In genomic region chr13:53198017-53198416, GRCh38 we compare ENCODE assay signal across 14 cellular contexts.
DNase-seq lines count a peak whose midpoint lies in the region; ATAC-seq and TF ChIP-seq lines count a peak whose summit lies in the region.
"Had no signal": no experiment of that assay in that cellular context is flagged by ENCODE, and none has a peak within 500 bp of the region (broad histone marks: within the 10 kb centered on the region; RNA-seq: fewer than 3 reads in every experiment).

No MANE protein-coding gene starts in this region.

- H3K4me2 ChIP-seq in BLaER1 treated with 17β-estradiol and CSF1 and Interleukin-3, amounts not matched to agents 10 nM and 100 nM = peak overlapping the region; percentile 51 to 79 (median 72); a peak in 21 of 22 replicates

- no peak for ATAC-seq in foreskin keratinocyte
- ATAC-seq in aorta (ENCODE audit: low FRiP score) = no peak
- ATAC-seq in activated T-cell treated with anti-CD3 and anti-CD28 coated beads, Interleukin-2, amount 50 U/mL, for 72 hours (replicated peaks in 1 of 2) = no peak
- ATAC-seq: CD8-positive, alpha-beta T cell; HCT116 had no signal

- TF ChIP-seq CTCF in foreskin keratinocyte (conservative IDR thresholded peaks at IDR 0.05) = peak; percentile 32

- H3K9ac ChIP-seq in BLaER1 treated with 17β-estradiol and CSF1 and Interleukin-3, amounts not matched to agents 10 nM and 100 nM = peak overlapping the region in 9 of 11 experiments; percentile 52 to 74 (median 66); a peak in 18 of 22 replicates

- H3K4me1 ChIP-seq in BLaER1 treated with 17β-estradiol and CSF1 and Interleukin-3, amounts not matched to agents 10 nM and 100 nM = peaks cover 36 to 46% (median 41%) of the 10 kb centered on the region in 10 experiments
- H3K4me1 ChIP-seq in foreskin keratinocyte (no peaks in the 10 kb centered on the region), aorta (ENCODE audit: control insufficient read depth in 1 of 2, insufficient read depth in 2 of 2, low read length in 2 of 2) (no peaks in the 10 kb centered on the region)

- H3K4me3 ChIP-seq in BLaER1 treated with 17β-estradiol and CSF1 and Interleukin-3, amounts not matched to agents 10 nM and 100 nM = peak overlapping the region in 3 of 10 experiments; percentile 35 to 38 (median 37); a peak in 5 of 20 replicates
- H3K4me3 ChIP-seq in aorta (ENCODE audit: low read length in 2 of 2) = no peak overlapping the region

- H3K4me3 Mint-ChIP-seq in activated T-cell treated with anti-CD3 and anti-CD28 coated beads, Interleukin-2, amount 50 U/mL, for 72 hours = no peak overlapping the region
- H3K4me3 Mint-ChIP-seq: CD8-positive, alpha-beta T cell; dendritic cell treated with granulocyte-macrophage colony-stimulating factor and Interleukin-4, amounts not matched to agents 40 ng/mL and 50 ng/mL, for 4 days had no signal

- no peaks in the 10 kb centered on the region for H3K27me3 ChIP-seq in BLaER1 treated with 17β-estradiol and CSF1 and Interleukin-3, amounts not matched to agents 10 nM and 100 nM
- H3K27me3 ChIP-seq in foreskin keratinocyte (peaks cover 49% of the 10 kb centered on the region), aorta (ENCODE audit: control insufficient read depth in 1 of 2, insufficient read depth in 2 of 2, low read length in 1 of 2) (no peaks in the 10 kb centered on the region)

- no peaks in the 10 kb centered on the region for H3K9me3 Mint-ChIP-seq in activated T-cell treated with anti-CD3 and anti-CD28 coated beads, Interleukin-2, amount 50 U/mL, for 72 hours
- H3K9me3 Mint-ChIP-seq: CD8-positive, alpha-beta T cell; dendritic cell treated with granulocyte-macrophage colony-stimulating factor and Interleukin-4, amounts not matched to agents 40 ng/mL and 50 ng/mL, for 4 days had no signal

- no peaks in the 10 kb centered on the region for H3K4me1 Mint-ChIP-seq in activated T-cell treated with anti-CD3 and anti-CD28 coated beads, Interleukin-2, amount 50 U/mL, for 72 hours (ENCODE audit: low read depth)

- H3K27ac ChIP-seq in BLaER1 treated with 17β-estradiol and CSF1 and Interleukin-3, amounts not matched to agents 10 nM and 100 nM = peak overlapping the region; percentile 6 to 89 (median 82); a peak in 21 of 22 replicates
- H3K27ac ChIP-seq in foreskin keratinocyte (no peak overlapping the region), aorta (ENCODE audit: low read depth in 1 of 2, low read length in 2 of 2) (no peak overlapping the region)
- H3K27ac ChIP-seq: HL-60 had no signal

- DNase-seq in DMS153 treated with DMSO at 0.1 percent for 48 hours (lab: John Stamatoyannopoulos, UW; ENCODE audit: unreplicated experiment) (peak; percentile 46), NCI-H526 (lab: John Stamatoyannopoulos, UW) (peak; percentile 25 to 57), foreskin keratinocyte (no peak), aorta (no peak)
- no peak for DNase-seq in activated CD4-positive, CD25-positive, alpha-beta regulatory T cell treated with anti-CD3 and anti-CD28 coated beads, Interleukin-2, amount 50 U/mL, for 72 hours
- no peak for DNase-seq in activated T-cell treated with anti-CD3 and anti-CD28 coated beads, Interleukin-2, amount 50 U/mL, for 72 hours
- DNase-seq: activated CD4-positive, alpha-beta T cell treated with anti-CD3 and anti-CD28 coated beads for 48 hours; activated T-cell treated with anti-CD3 and anti-CD28 coated beads, Interleukin-2, amount 50 U/mL, for 48 hours; CD8-positive, alpha-beta T cell; stimulated activated naive CD4-positive, alpha-beta T cell treated with Interleukin-2 at 50 U/mL for 16 hours had no signal

- H3K36me3 ChIP-seq in BLaER1 treated with 17β-estradiol and CSF1 and Interleukin-3, amounts not matched to agents 10 nM and 100 nM = no peaks in the 10 kb centered on the region
- no peaks in the 10 kb centered on the region for H3K36me3 ChIP-seq in aorta (ENCODE audit: control insufficient read depth in 1 of 2, insufficient read depth in 2 of 2, low read length in 1 of 2)

- H3K9me3 ChIP-seq in BLaER1 treated with 17β-estradiol and CSF1 and Interleukin-3, amounts not matched to agents 10 nM and 100 nM (replicated peaks in 1 of 11) = peaks cover 12 to 26% (median 24%) of the 10 kb centered on the region in 11 experiments; a peak in 21 of 22 replicates
- peaks cover 1% of the 10 kb centered on the region for H3K9me3 ChIP-seq in aorta (ENCODE audit: control insufficient read depth, low read length)

- intact Hi-C loops in aorta (cut with DNase I) = no loop called here

- H3K27me3 Mint-ChIP-seq in activated T-cell treated with anti-CD3 and anti-CD28 coated beads, Interleukin-2, amount 50 U/mL, for 72 hours (ENCODE audit: low read depth) = peaks cover 10% of the 10 kb centered on the region

- no peaks in the 10 kb centered on the region for H3K36me3 Mint-ChIP-seq in activated T-cell treated with anti-CD3 and anti-CD28 coated beads, Interleukin-2, amount 50 U/mL, for 72 hours (ENCODE audit: insufficient read depth in 2 of 2)
- H3K36me3 Mint-ChIP-seq: CD8-positive, alpha-beta T cell had no signal

- H3K27ac Mint-ChIP-seq in activated T-cell treated with anti-CD3 and anti-CD28 coated beads, Interleukin-2, amount 50 U/mL, for 72 hours = no peak overlapping the region
- H3K27ac Mint-ChIP-seq: CD8-positive, alpha-beta T cell; dendritic cell treated with granulocyte-macrophage colony-stimulating factor and Interleukin-4, amounts not matched to agents 40 ng/mL and 50 ng/mL, for 4 days had no signal

- whole genome bisulfite sequencing in aorta, 2 donors = 72 to 90% methylated on average over 1 of the region's 1 CpG

- no peaks in the 10 kb centered on the region for H4K20me1 ChIP-seq in BLaER1 treated with 17β-estradiol and CSF1 and Interleukin-3, amounts not matched to agents 10 nM and 100 nM

Comparison
In these comparisons a context has a peak if more than half of its experiments do, and no peak if none do; other contexts are left out.
1. H3K27ac ChIP-seq: peak in BLaER1 treated with 17β-estradiol and CSF1 and Interleukin-3, amounts not matched to agents 10 nM and 100 nM (11 of 11); none in foreskin keratinocyte (single experiment) and aorta (0 of 2).
2. DNase-seq: peak in DMS153 treated with DMSO at 0.1 percent for 48 hours (single experiment) and NCI-H526 (2 of 2); none in foreskin keratinocyte (0 of 2), activated CD4-positive, CD25-positive, alpha-beta regulatory T cell treated with anti-CD3 and anti-CD28 coated beads, Interleukin-2, amount 50 U/mL, for 72 hours (single experiment), aorta (0 of 2) and activated T-cell treated with anti-CD3 and anti-CD28 coated beads, Interleukin-2, amount 50 U/mL, for 72 hours (0 of 2).